Comparison of ENCODE assay signal across 20 cellular contexts in genomic region chr1:30325085-30325935, GRCh38.
DNase-seq lines count a peak whose midpoint lies in the region; ATAC-seq and TF ChIP-seq lines count a peak whose summit lies in the region.
"Had no signal": no experiment of that assay in that cellular context is flagged by ENCODE, and none has a peak within 500 bp of the region (broad histone marks: within the 10 kb centered on the region; RNA-seq: fewer than 3 reads in every experiment).

No MANE protein-coding gene starts in this region.

- H3K36me3 ChIP-seq in heart left ventricle (no peaks in the 10 kb centered on the region), osteoblast (ENCODE audit: insufficient read depth, low read length) (no peaks in the 10 kb centered on the region), prostate gland (no peaks in the 10 kb centered on the region)
- H3K36me3 ChIP-seq: BE2C had no signal

- intact Hi-C loops in cardiac septum (cut with DNase I) (no loop called here), heart left ventricle (cut with DNase I) (no loop called here), prostate gland (cut with DNase I) (no loop called here)

- no peaks in the 10 kb centered on the region for H4K20me1 ChIP-seq in osteoblast (ENCODE audit: insufficient read depth, low read length)

- H3K4me1 ChIP-seq in heart left ventricle (no peaks in the 10 kb centered on the region), osteoblast (ENCODE audit: insufficient read depth, low read length) (no peaks in the 10 kb centered on the region), prostate gland (replicated peaks) (no peaks in the 10 kb centered on the region)
- H3K4me1 ChIP-seq: BE2C had no signal

- no peaks in the 10 kb centered on the region for H3K79me2 ChIP-seq in osteoblast (ENCODE audit: insufficient read depth, low read length)

- H3K9me3 ChIP-seq in heart left ventricle (no peaks in the 10 kb centered on the region), osteoblast (ENCODE audit: low read depth, low read length) (no peaks in the 10 kb centered on the region), prostate gland (no peaks in the 10 kb centered on the region)
- H3K9me3 ChIP-seq: BE2C had no signal

- DNase-seq in cardiac septum (ENCODE audit: low spot score) = peak; percentile 35
- DNase-seq in heart left ventricle = no peak
- DNase-seq in coronary artery (ENCODE audit: low spot score) = peak; percentile 59
- peak; percentile 56 for DNase-seq in osteoblast (ENCODE audit: insufficient read length, low spot score, missing footprints)
- no peak for DNase-seq in activated T-cell treated with anti-CD3 and anti-CD28 coated beads, Interleukin-2, amount 50 U/mL, for 1 hour
- no peak for DNase-seq in HUDEP-2 (lab: John Stamatoyannopoulos, UW; ENCODE audit: unreplicated experiment in 76 of 76)
- no peak for DNase-seq in prostate gland (ENCODE audit: low spot score)
- DNase-seq: BE2C; CD4-positive, alpha-beta memory T cell; DMS153; GF-D8; GM23248; KG1; NCI-H1105 treated with DMSO at 0.1 percent for 48 hours; NCI-H1694; NCI-H2081 treated with DMSO at 0.1 percent for 48 hours; NCI-H510A; NCI-H774; Right ventricle myocardium superior had no signal

- ATAC-seq in heart left ventricle = no peak
- ATAC-seq: HepG2 had no signal

- TF ChIP-seq CTCF in heart left ventricle (IDR thresholded peaks at IDR 0.05) (no peak), coronary artery (IDR thresholded peaks at IDR 0.05) (no peak), osteoblast (IDR thresholded peaks at IDR 0.05; ENCODE audit: extremely low read depth, low read depth, low read length) (no peak), prostate gland (IDR thresholded peaks at IDR 0.05) (no peak)

- H3K27ac ChIP-seq in heart left ventricle (no peak overlapping the region), coronary artery (no peak overlapping the region), osteoblast (ENCODE audit: low read depth, low read length) (no peak overlapping the region), prostate gland (no peak overlapping the region)
- H3K27ac ChIP-seq: GM23248 had no signal

- H3K4me3 ChIP-seq in heart left ventricle = no peak overlapping the region
- no peak overlapping the region for H3K4me3 ChIP-seq in coronary artery
- no peak overlapping the region for H3K4me3 ChIP-seq in osteoblast (ENCODE audit: insufficient read depth, low read length)
- no peak overlapping the region for H3K4me3 ChIP-seq in prostate gland
- H3K4me3 ChIP-seq: GM23248 had no signal

- no peak for TF ChIP-seq POLR2A in heart left ventricle (IDR thresholded peaks at IDR 0.05)
- no peak for TF ChIP-seq POLR2A in prostate gland (IDR thresholded peaks at IDR 0.05)

- peaks cover 0 to 28% (median 5%) of the 10 kb centered on the region in 9 donors for H3K27me3 ChIP-seq in heart left ventricle
- H3K27me3 ChIP-seq in osteoblast (ENCODE audit: insufficient read depth, low read length) = no peaks in the 10 kb centered on the region
- H3K27me3 ChIP-seq in prostate gland (replicated peaks; ENCODE audit: insufficient read depth) = peaks cover 1% of the 10 kb centered on the region
- H3K27me3 ChIP-seq: BE2C had no signal

- no peak overlapping the region for H2AFZ ChIP-seq in osteoblast (ENCODE audit: low read length)
- H2AFZ ChIP-seq: GM23248 had no signal

- H3K4me2 ChIP-seq in osteoblast (ENCODE audit: insufficient read depth, low read length) = no peak overlapping the region

- 80 to 84% (median 81%) methylated on average over 7 to 12 of the region's 12 CpGs for WGBS in heart left ventricle, 4 donors
- 84% methylated on average over 12 of the region's 12 CpGs for WGBS in prostate gland

Comparison
In these comparisons a context has a peak if more than half of its experiments do, and no peak if none do; other contexts are left out.
1. DNase-seq: peak in cardiac septum (single experiment), coronary artery (single experiment) and osteoblast (single experiment); none in heart left ventricle (0 of 5), activated T-cell treated with anti-CD3 and anti-CD28 coated beads, Interleukin-2, amount 50 U/mL, for 1 hour (single experiment), HUDEP-2 (0 of 76) and prostate gland (single experiment).